In genomic region chr11:132140056-132140455, GRCh38 we compare ENCODE assay signal across 25 cellular contexts.
DNase-seq lines count a peak whose midpoint lies in the region; ATAC-seq, FAIRE-seq and TF ChIP-seq lines count a peak whose summit lies in the region.
"Had no signal": no experiment of that assay in that cellular context is flagged by ENCODE, and none has a peak within 500 bp of the region (broad histone marks: within the 10 kb centered on the region; RNA-seq: fewer than 3 reads in every experiment).

No MANE protein-coding gene starts in this region.

- H3K27ac Mint-ChIP-seq in HFFc6, result no peak overlapping the region
- H3K27ac Mint-ChIP-seq: activated CD4-positive, alpha-beta T cell treated with anti-CD3 and anti-CD28 coated beads, Interleukin-2, amount 10 ng/mL, durations not matched to agents 24 days and 14 days; stimulated activated naive B cell treated with anti-CD40 and anti-IgM and Interleukin-4, amounts not matched to agents 10 μg/mL and 1 μg/mL and 100 μg/mL, for 72 hours had no signal

- H3K36me3 ChIP-seq in PC-9 (ENCODE audit: low read depth) (no peaks in the 10 kb centered on the region), neural cell (ENCODE audit: insufficient read depth, low read length) (no peaks in the 10 kb centered on the region), small intestine (ENCODE audit: control insufficient read depth in 2 of 2, insufficient read depth in 2 of 2, low read length in 2 of 2) (no peaks in the 10 kb centered on the region)
- H3K36me3 ChIP-seq: BLaER1 treated with 17β-estradiol and CSF1 and Interleukin-3, amounts not matched to agents 10 nM and 100 nM; right atrium auricular region; tibial artery had no signal

- TF ChIP-seq RAD21 in neural cell (conservative IDR thresholded peaks at IDR 0.05), result no peak

- BruUV-seq in PC-9 (replicated peaks; lab: Mats Ljungman, UMichigan), result no TSS peak

- no peak overlapping the region for H3K4me3 ChIP-seq in PC-9
- no peak overlapping the region for H3K4me3 ChIP-seq in neural cell (ENCODE audit: low read length)
- no peak overlapping the region for H3K4me3 ChIP-seq in small intestine (ENCODE audit: low read depth in 1 of 2, low read length in 2 of 2)
- H3K4me3 ChIP-seq: A549; BLaER1 treated with 17β-estradiol and CSF1 and Interleukin-3, amounts not matched to agents 10 nM and 100 nM; right atrium auricular region; tibial artery had no signal

- no peaks in the 10 kb centered on the region for H3K9me3 ChIP-seq in PC-9 (ENCODE audit: insufficient read depth, low read depth)
- H3K9me3 ChIP-seq in neural cell (ENCODE audit: low read length), result no peaks in the 10 kb centered on the region
- H3K9me3 ChIP-seq in small intestine (ENCODE audit: control insufficient read depth, low read depth), result no peaks in the 10 kb centered on the region
- H3K9me3 ChIP-seq: A549; BLaER1 treated with 17β-estradiol and CSF1 and Interleukin-3, amounts not matched to agents 10 nM and 100 nM; right atrium auricular region; tibial artery had no signal

- no peak overlapping the region for H2AFZ ChIP-seq in PC-9
- H2AFZ ChIP-seq in neural cell (ENCODE audit: low read depth, low read length), result no peak overlapping the region

- H4K20me1 ChIP-seq in PC-9 (ENCODE audit: insufficient read depth) (no peaks in the 10 kb centered on the region), neural cell (ENCODE audit: insufficient read depth) (no peaks in the 10 kb centered on the region)
- H4K20me1 ChIP-seq: BLaER1 treated with 17β-estradiol and CSF1 and Interleukin-3, amounts not matched to agents 10 nM and 100 nM had no signal

- H3K4me3 Mint-ChIP-seq in HFFc6, result no peak overlapping the region
- H3K4me3 Mint-ChIP-seq: activated CD4-positive, alpha-beta T cell treated with anti-CD3 and anti-CD28 coated beads, Interleukin-2, amount 10 ng/mL, durations not matched to agents 24 days and 14 days; stimulated activated naive B cell treated with anti-CD40 and anti-IgM and Interleukin-4, amounts not matched to agents 10 μg/mL and 1 μg/mL and 100 μg/mL, for 72 hours had no signal

- no peak overlapping the region for H3K9ac ChIP-seq in neural cell (ENCODE audit: low read length)
- H3K9ac ChIP-seq: BLaER1 treated with 17β-estradiol and CSF1 and Interleukin-3, amounts not matched to agents 10 nM and 100 nM had no signal

- peak; percentile 23; the same call in 1 of the 2 replicates for TF ChIP-seq CTCF in HFFc6 (IDR thresholded peaks at IDR 0.05)
- TF ChIP-seq CTCF in PC-9 (conservative IDR thresholded peaks at IDR 0.05), result 0 out of 2 replicates have a peak, but pooled peaks have one; percentile 18
- TF ChIP-seq CTCF in neural cell (IDR thresholded peaks at IDR 0.05; ENCODE audit: poor library complexity, severe bottlenecking), result peak; percentile 9

- intact Hi-C loops in PC-9 (cut with micrococcal nuclease; ENCODE audit: unreplicated experiment), result no loop called here

- peak; percentile 27 for DNase-seq in NCI-H1436 (lab: John Stamatoyannopoulos, UW)
- DNase-seq in NCI-H1436 treated with DMSO at 0.1 percent for 48 hours (lab: John Stamatoyannopoulos, UW), result no peak
- no peak for DNase-seq in HFFc6
- DNase-seq in PC-9, result no peak
- DNase-seq in small intestine, result no peak
- no peak for DNase-seq in activated naive CD4-positive, alpha-beta T cell (lab: John Stamatoyannopoulos, UW)
- DNase-seq: activated CD4-positive, alpha-beta T cell treated with anti-CD3 and anti-CD28 coated beads, Interleukin-2, amount 10 ng/mL, durations not matched to agents 24 days and 14 days; activated CD8-positive, alpha-beta memory T cell treated with anti-CD3 and anti-CD28 coated beads, Interleukin-2, amount 50 U/mL, for 4 hours; activated gamma-delta T cell; amniotic stem cell; caudate nucleus; DMS 273 treated with DMSO at 0.1 percent for 48 hours; Kasumi-1; NCI-H1930; RPMI8226; stimulated activated naive B cell treated with anti-CD40 and anti-IgM and Interleukin-4, amounts not matched to agents 10 μg/mL and 1 μg/mL and 100 μg/mL, for 72 hours; tibial artery had no signal

- no peak for FAIRE-seq in small intestine (lab: Jason Lieb, UNC)
- FAIRE-seq: A549, GM19239 had no signal

- H3K4me1 Mint-ChIP-seq in HFFc6 (ENCODE audit: low read depth), result peaks cover 27% of the 10 kb centered on the region
- H3K4me1 Mint-ChIP-seq: activated CD4-positive, alpha-beta T cell treated with anti-CD3 and anti-CD28 coated beads, Interleukin-2, amount 10 ng/mL, durations not matched to agents 24 days and 14 days; stimulated activated naive B cell treated with anti-CD40 and anti-IgM and Interleukin-4, amounts not matched to agents 10 μg/mL and 1 μg/mL and 100 μg/mL, for 72 hours had no signal

- H3K9me2 ChIP-seq in PC-9 (ENCODE audit: insufficient read depth), result no peaks in the 10 kb centered on the region
- no peaks in the 10 kb centered on the region for H3K9me2 ChIP-seq in neural cell (ENCODE audit: insufficient read depth, low read length)

- H3K9me3 Mint-ChIP-seq in HFFc6, result no peaks in the 10 kb centered on the region
- H3K9me3 Mint-ChIP-seq: activated CD4-positive, alpha-beta T cell treated with anti-CD3 and anti-CD28 coated beads, Interleukin-2, amount 10 ng/mL, durations not matched to agents 24 days and 14 days; stimulated activated naive B cell treated with anti-CD40 and anti-IgM and Interleukin-4, amounts not matched to agents 10 μg/mL and 1 μg/mL and 100 μg/mL, for 72 hours had no signal

- POLR2A ChIA-PET in PC-9 (lab: Charles Lee; ENCODE audit: unreplicated experiment), result no interaction called here

- peaks cover 2% of the 10 kb centered on the region for H3K27me3 Mint-ChIP-seq in HFFc6 (ENCODE audit: insufficient read depth)
- H3K27me3 Mint-ChIP-seq: activated CD4-positive, alpha-beta T cell treated with anti-CD3 and anti-CD28 coated beads, Interleukin-2, amount 10 ng/mL, durations not matched to agents 24 days and 14 days; stimulated activated naive B cell treated with anti-CD40 and anti-IgM and Interleukin-4, amounts not matched to agents 10 μg/mL and 1 μg/mL and 100 μg/mL, for 72 hours had no signal

- no peak for TF ChIP-seq EP300 in neural cell (conservative IDR thresholded peaks at IDR 0.05; ENCODE audit: poor library complexity, severe bottlenecking)

- no peaks in the 10 kb centered on the region for H3F3A ChIP-seq in PC-9 (ENCODE audit: insufficient read depth, low read depth)
- no peaks in the 10 kb centered on the region for H3F3A ChIP-seq in neural cell (ENCODE audit: insufficient read depth, low read length, poor library complexity, severe bottlenecking)

- H3K27ac ChIP-seq in PC-9 (no peak overlapping the region), neural cell (ENCODE audit: low read length) (no peak overlapping the region), small intestine (ENCODE audit: low read depth in 1 of 2, low read length in 1 of 2) (no peak overlapping the region)
- H3K27ac ChIP-seq: A549; BLaER1 treated with 17β-estradiol and CSF1 and Interleukin-3, amounts not matched to agents 10 nM and 100 nM; right atrium auricular region; tibial artery had no signal

- H3K79me2 ChIP-seq in PC-9 (ENCODE audit: low read depth) (no peaks in the 10 kb centered on the region), neural cell (replicated peaks; ENCODE audit: insufficient read depth, low read length) (no peaks in the 10 kb centered on the region)

- CTCF ChIA-PET in PC-9 (lab: Charles Lee), result no interaction called here

- H3K36me3 Mint-ChIP-seq in HFFc6 (ENCODE audit: low read depth), result no peaks in the 10 kb centered on the region
- H3K36me3 Mint-ChIP-seq: stimulated activated naive B cell treated with anti-CD40 and anti-IgM and Interleukin-4, amounts not matched to agents 10 μg/mL and 1 μg/mL and 100 μg/mL, for 72 hours had no signal

- no peaks in the 10 kb centered on the region for H3K27me3 ChIP-seq in PC-9 (ENCODE audit: insufficient read depth, low read depth)
- H3K27me3 ChIP-seq in neural cell (ENCODE audit: insufficient read depth, low read depth, low read length), result no peaks in the 10 kb centered on the region
- H3K27me3 ChIP-seq in small intestine (ENCODE audit: control insufficient read depth in 2 of 2, insufficient read depth in 2 of 2, low read length in 2 of 2), result no peaks in the 10 kb centered on the region
- H3K27me3 ChIP-seq: BLaER1 treated with 17β-estradiol and CSF1 and Interleukin-3, amounts not matched to agents 10 nM and 100 nM; right atrium auricular region had no signal

- 73 to 81% (median 76%) methylated on average over 3 of the region's 3 CpGs for WGBS in small intestine, 3 donors

- ATAC-seq in GM21529 (IDR thresholded peaks at IDR 0.05; ENCODE audit: unreplicated experiment), result no peak
- ATAC-seq: A549; esophagus mucosa; HCT116; stimulated activated naive B cell treated with anti-CD40 and anti-IgM and Interleukin-4, amounts not matched to agents 10 μg/mL and 1 μg/mL and 100 μg/mL, for 72 hours had no signal

- no peaks in the 10 kb centered on the region for H3K4me1 ChIP-seq in PC-9 (replicated peaks; ENCODE audit: insufficient read depth)
- H3K4me1 ChIP-seq in small intestine (ENCODE audit: control insufficient read depth in 2 of 2, insufficient read depth in 1 of 2, low read depth in 1 of 2, low read length in 1 of 2), result no peaks in the 10 kb centered on the region
- H3K4me1 ChIP-seq: A549; BLaER1 treated with 17β-estradiol and CSF1 and Interleukin-3, amounts not matched to agents 10 nM and 100 nM; right atrium auricular region; tibial artery had no signal

- H3K4me2 ChIP-seq in PC-9, result no peak overlapping the region
- no peak overlapping the region for H3K4me2 ChIP-seq in neural cell (ENCODE audit: low read length)
- H3K4me2 ChIP-seq: A549; BLaER1 treated with 17β-estradiol and CSF1 and Interleukin-3, amounts not matched to agents 10 nM and 100 nM had no signal

TF ChIP-seq in neural cell, 6 proteins besides CTCF, POLR2A, EP300 and RAD21 (continues in another document):
- no peak for TF ChIP-seq EZH2 (IDR thresholded peaks at IDR 0.05; ENCODE audit: borderline replicate concordance, insufficient read depth, low read length, poor library complexity, severe bottlenecking)
